Comparison of ENCODE assay signal across 10 cellular contexts in genomic region chr2:636151-636621, GRCh38. TPM values are rescaled to one million over a fixed set of nuclear protein-coding genes. Genes with fewer than 3 reads are reported as not detected.
DNase-seq lines count a peak whose midpoint lies in the region; ATAC-seq and TF ChIP-seq lines count a peak whose summit lies in the region.
"Had no signal": no experiment of that assay in that cellular context is flagged by ENCODE, and none has a peak within 500 bp of the region (broad histone marks: within the 10 kb centered on the region; RNA-seq: fewer than 3 reads in every experiment).

No MANE protein-coding gene starts in this region.

- no peak overlapping the region for H2BK15ac ChIP-seq in IMR-90 (ENCODE audit: low read depth, low read length)

- TF ChIP-seq CTCF in CD8-positive, alpha-beta T cell (IDR thresholded peaks at IDR 0.05) = no peak
- TF ChIP-seq CTCF in IMR-90 (conservative IDR thresholded peaks at IDR 0.05; ENCODE audit: low read depth, low read length) = no peak
- no peak for TF ChIP-seq CTCF in left ventricle myocardium inferior (IDR thresholded peaks at IDR 0.05; ENCODE audit: borderline replicate concordance)
- no peak for TF ChIP-seq CTCF in spleen (IDR thresholded peaks at IDR 0.05 in 8 of 11, conservative IDR thresholded peaks at IDR 0.05 in 3 of 11)
- TF ChIP-seq CTCF in GM23338 (conservative IDR thresholded peaks at IDR 0.05; ENCODE audit: low read depth in 2 of 2) = no peak

- no peaks in the 10 kb centered on the region for H3K27me3 ChIP-seq in CD8-positive, alpha-beta T cell (ENCODE audit: insufficient read depth, low read length)
- H3K27me3 ChIP-seq in IMR-90 (ENCODE audit: control insufficient read depth, insufficient read depth, low read length) = no peaks in the 10 kb centered on the region
- H3K27me3 ChIP-seq in left ventricle myocardium inferior (ENCODE audit: low read depth) = peaks cover 48% of the 10 kb centered on the region
- H3K27me3 ChIP-seq in spleen (replicated peaks in 1 of 7) = peaks cover 0 to 18% (median 9%) of the 10 kb centered on the region in 7 donors
- peaks cover 16% of the 10 kb centered on the region for H3K27me3 ChIP-seq in GM23338 (ENCODE audit: insufficient read depth)

- H3K27ac Mint-ChIP-seq in CD8-positive, alpha-beta T cell = no peak overlapping the region
- H3K27ac Mint-ChIP-seq in GM23338 = no peak overlapping the region

- H2AK5ac ChIP-seq in IMR-90 (ENCODE audit: low read depth, low read length) = no peak overlapping the region

- H3K36me3 ChIP-seq in CD8-positive, alpha-beta T cell (ENCODE audit: insufficient read depth, low read length) = no peaks in the 10 kb centered on the region
- H3K36me3 ChIP-seq in IMR-90 (ENCODE audit: control insufficient read depth, insufficient read depth, low read length) (no peaks in the 10 kb centered on the region), left ventricle myocardium inferior (no peaks in the 10 kb centered on the region), spleen (no peaks in the 10 kb centered on the region), GM23338 (ENCODE audit: insufficient read depth) (no peaks in the 10 kb centered on the region)

- no peaks in the 10 kb centered on the region for H3K9me3 Mint-ChIP-seq in CD8-positive, alpha-beta T cell
- H3K9me3 Mint-ChIP-seq in GM23338 = peaks cover 17% of the 10 kb centered on the region
- H3K9me3 Mint-ChIP-seq: activated naive CD8-positive, alpha-beta T cell treated with anti-CD3 and anti-CD28 coated beads, Interleukin-2, amount 10 ng/mL, durations not matched to agents 7 days and 5 days had no signal

- POLR2A ChIA-PET in CD8-positive, alpha-beta T cell (lab: Charles Lee) = no interaction called here
- POLR2A ChIA-PET in IMR-90 (lab: Charles Lee; ENCODE audit: unreplicated experiment) = no interaction called here

- H3F3A ChIP-seq in GM23338 (replicated peaks; ENCODE audit: low read depth) = no peaks in the 10 kb centered on the region

- no peaks in the 10 kb centered on the region for H3K4me1 ChIP-seq in CD8-positive, alpha-beta T cell (ENCODE audit: insufficient read depth, low read length)
- H3K4me1 ChIP-seq in IMR-90 (ENCODE audit: control insufficient read depth, insufficient read depth, low read length) (no peaks in the 10 kb centered on the region), left ventricle myocardium inferior (peaks cover 8% of the 10 kb centered on the region), spleen (peaks cover 0 to 12% (median 6%) of the 10 kb centered on the region in 6 donors), GM23338 (ENCODE audit: insufficient read depth) (no peaks in the 10 kb centered on the region)

- H3K9me1 ChIP-seq in IMR-90 (ENCODE audit: insufficient read depth, low read length) = no peaks in the 10 kb centered on the region

- no peak overlapping the region for H3K9ac ChIP-seq in IMR-90 (ENCODE audit: low read depth, low read length)

- H3K79me1 ChIP-seq in IMR-90 (ENCODE audit: low read depth in 1 of 2, low read length in 2 of 2) = no peaks in the 10 kb centered on the region

- no peak overlapping the region for H3K4ac ChIP-seq in IMR-90 (ENCODE audit: low read depth, low read length)

- H4K20me1 ChIP-seq in IMR-90 (ENCODE audit: insufficient read depth, low read length) = no peaks in the 10 kb centered on the region
- H4K20me1 ChIP-seq in GM23338 (replicated peaks; ENCODE audit: insufficient read depth) = no peaks in the 10 kb centered on the region

- H3K9me2 ChIP-seq in GM23338 (ENCODE audit: insufficient read depth) = no peaks in the 10 kb centered on the region

- no peak for DNase-seq in CD8-positive, alpha-beta T cell
- no peak for DNase-seq in IMR-90
- DNase-seq in left ventricle myocardium inferior = no peak
- peak; percentile 78 for DNase-seq in spleen
- DNase-seq in cerebellum (ENCODE audit: low spot score) = no peak
- DNase-seq in cortex of kidney (lab: John Stamatoyannopoulos, UW) = no peak
- DNase-seq in GM23338 (ENCODE audit: low spot score) = no peak
- DNase-seq in OCI-M1 (lab: John Stamatoyannopoulos, UW) = no peak
- DNase-seq: NCI-H2227 treated with DMSO at 0.1 percent for 48 hours had no signal

- no peak overlapping the region for H3K27ac ChIP-seq in CD8-positive, alpha-beta T cell (ENCODE audit: low read depth, low read length)
- no peak overlapping the region for H3K27ac ChIP-seq in IMR-90 (ENCODE audit: insufficient read depth, low read length)
- H3K27ac ChIP-seq in left ventricle myocardium inferior (replicated peaks) = no peak overlapping the region
- H3K27ac ChIP-seq in spleen = no peak overlapping the region
- H3K27ac ChIP-seq in GM23338 (ENCODE audit: low read depth) = no peak overlapping the region

- H2AFZ ChIP-seq in IMR-90 (replicated peaks; ENCODE audit: low read length, poor library complexity) (peak overlapping the region; percentile 43), GM23338 (no peak overlapping the region; the same call in 1 of the 2 replicates)

- H2BK20ac ChIP-seq in IMR-90 (ENCODE audit: low read depth, low read length) = no peak overlapping the region

- no peak overlapping the region for H2BK5ac ChIP-seq in IMR-90 (ENCODE audit: low read depth, low read length, poor library complexity, severe bottlenecking)

- H3K4me3 ChIP-seq in CD8-positive, alpha-beta T cell (ENCODE audit: low read depth, low read length) = peak overlapping the region; percentile 59
- H3K4me3 ChIP-seq in IMR-90 (ENCODE audit: insufficient read depth, low read depth, low read length) = no peak overlapping the region
- peak overlapping the region; percentile 63 for H3K4me3 ChIP-seq in left ventricle myocardium inferior
- H3K4me3 ChIP-seq in spleen = peak overlapping the region in 6 of 8 donors; percentile 23 to 47 (median 36)
- no peak overlapping the region for H3K4me3 ChIP-seq in GM23338

- no peak overlapping the region for H3K18ac ChIP-seq in IMR-90 (ENCODE audit: low read depth, low read length)

- dilution Hi-C loops in IMR-90 (cut with HindIII; ENCODE audit: low sequenced_read_pairs, unreplicated experiment) = no loop called here

- no peaks in the 10 kb centered on the region for H3K27me3 Mint-ChIP-seq in CD8-positive, alpha-beta T cell (ENCODE audit: low read depth)
- peaks cover 5% of the 10 kb centered on the region for H3K27me3 Mint-ChIP-seq in GM23338 (ENCODE audit: insufficient read depth, low read depth, poor library complexity)

- no peak overlapping the region for H4K8ac ChIP-seq in IMR-90 (ENCODE audit: low read depth in 2 of 2, low read length in 2 of 2)

- H3K4me3 Mint-ChIP-seq in CD8-positive, alpha-beta T cell = peak overlapping the region; percentile 82
- no peak overlapping the region for H3K4me3 Mint-ChIP-seq in GM23338

- no peak overlapping the region for H3K56ac ChIP-seq in IMR-90 (ENCODE audit: extremely low read depth, insufficient read depth, low read length)

- H2BK120ac ChIP-seq in IMR-90 (ENCODE audit: low read depth, low read length) = no peak overlapping the region

- 86% methylated on average over 26 of the region's 48 CpGs; no CpG with 5 or more reads in 1 of the 2 experiments for WGBS in IMR-90 (ENCODE audit: extremely low coverage in 2 of 2, insufficient read length in 1 of 2), 2 experiments
- 72 to 87% (median 84%) methylated on average over 31 to 48 of the region's 48 CpGs for WGBS in spleen, 5 donors

- no peak for TF ChIP-seq RAD21 in IMR-90 (IDR thresholded peaks at IDR 0.05; ENCODE audit: low read length)

- no peaks in the 10 kb centered on the region for H3K36me3 Mint-ChIP-seq in CD8-positive, alpha-beta T cell
- peaks cover 10% of the 10 kb centered on the region; the same call in 2 of the 3 replicates for H3K36me3 Mint-ChIP-seq in GM23338 (ENCODE audit: low read depth)
- H3K36me3 Mint-ChIP-seq: activated naive CD8-positive, alpha-beta T cell treated with anti-CD3 and anti-CD28 coated beads, Interleukin-2, amount 10 ng/mL, durations not matched to agents 7 days and 5 days had no signal

- in situ Hi-C loops in IMR-90 (cut with MboI; ENCODE audit: low sequenced_read_pairs) = no loop called here

- no peaks in the 10 kb centered on the region for H3K9me3 ChIP-seq in CD8-positive, alpha-beta T cell (ENCODE audit: low read length)
- no peaks in the 10 kb centered on the region for H3K9me3 ChIP-seq in IMR-90 (ENCODE audit: control insufficient read depth, insufficient read depth, low read length)
- H3K9me3 ChIP-seq in left ventricle myocardium inferior (replicated peaks) = peaks cover 12% of the 10 kb centered on the region
- H3K9me3 ChIP-seq in spleen = peaks cover 0 to 8% (median 0%) of the 10 kb centered on the region in 8 donors

- no peak overlapping the region for H4K91ac ChIP-seq in IMR-90 (ENCODE audit: insufficient read depth, low read depth, low read length)

- no peak overlapping the region for H2AK9ac ChIP-seq in IMR-90 (replicated peaks; ENCODE audit: low read depth, low read length, poor library complexity)

- no peak overlapping the region for H3K14ac ChIP-seq in IMR-90 (replicated peaks; ENCODE audit: low read depth, low read length)

- ATAC-seq in CD8-positive, alpha-beta T cell = no peak
- ATAC-seq in IMR-90 (ENCODE audit: low read depth) (no peak), GM23338 (no peak; the same call in 2 of the 3 replicates)

- no peak for TF ChIP-seq POLR2A in IMR-90 (IDR thresholded peaks at IDR 0.05; ENCODE audit: low read depth, low read length)
- TF ChIP-seq POLR2A in spleen (IDR thresholded peaks at IDR 0.05) = no peak

- intact Hi-C loops in CD8-positive, alpha-beta T cell (cut with DNase I, micrococcal nuclease) = loop anchor here (1.0 to 5.0 kb wide), 3 partner anchors 41 to 304 kb away; partner anchors contain the start of gene TMEM18 (in 1 of the 2)
- intact Hi-C loops in IMR-90 (cut with micrococcal nuclease) (no loop called here), left ventricle myocardium inferior (cut with micrococcal nuclease) (no loop called here), spleen (cut with DNase I; ENCODE audit: low total_unique reads) (no loop called here)

- BruUV-seq in IMR-90 (replicated peaks; lab: Mats Ljungman, UMichigan) = no TSS peak

- peaks cover 6% of the 10 kb centered on the region for H3K4me1 Mint-ChIP-seq in CD8-positive, alpha-beta T cell (ENCODE audit: low read depth)
- peaks cover 3% of the 10 kb centered on the region for H3K4me1 Mint-ChIP-seq in GM23338

- H4K5ac ChIP-seq in IMR-90 (ENCODE audit: low read depth, low read length) = no peak overlapping the region

- H3K4me2 ChIP-seq in IMR-90 (ENCODE audit: low read depth, low read length) = no peak overlapping the region
- H3K4me2 ChIP-seq in GM23338 = no peak overlapping the region

- no peaks in the 10 kb centered on the region for H3K79me2 ChIP-seq in GM23338 (replicated peaks; ENCODE audit: insufficient read depth)

- CTCF ChIA-PET in CD8-positive, alpha-beta T cell (lab: Charles Lee) = interaction anchor here (0.5 to 3.7 kb wide), 32 partner anchors 12 to 620 kb away, joined by 3 to 33 read pairs (median 4); partner anchors contain the start of gene ALKAL2
- CTCF ChIA-PET in IMR-90 (lab: Yijun Ruan, JAX) = interaction anchor here (1.5 kb wide), 1 partner anchor 31 kb away, joined by 3 read pairs; no protein-coding TSS in a partner anchor

- no peak overlapping the region for H3K23ac ChIP-seq in IMR-90 (ENCODE audit: low read depth, low read length)

RNA-seq across cellular contexts. Expression of gene TMEM18, which starts 41.0 kb away (rescaled TPM):
- 10 to 100 TPM; 30.7 to 33.6 TPM for total RNA-seq in CD8-positive, alpha-beta T cell
- total RNA-seq in IMR-90 (2012; rRNA removed) (15.2 and 21.9 TPM in 2 replicates), left ventricle myocardium inferior (10.4 TPM), spleen (10 to 100 TPM; 20.0 to 28.5 (median 22.2) TPM), cerebellum (24.9 TPM)
- polyA plus RNA-seq in IMR-90 (2012; rRNA removed) (25.3 and 30.2 TPM in 2 replicates), spleen (10 to 100 TPM; 20.2 to 29.3 (median 23.0) TPM), GM23338 (2016; fragmentation: Nextera tagmentation; extraction: Ambion mirVana) (39.5 and 41.9 TPM in 2 replicates)
- 11.8 and 21.2 TPM in 2 replicates for polyA plus RNA-seq in IMR-90 (2012; cell fraction: cytosol; rRNA removed)
- 32.2 and 46.9 TPM in 2 replicates for polyA plus RNA-seq in IMR-90 (2012; cell fraction: nucleus; rRNA removed; ENCODE audit: low replicate concordance)
- 15.0 and 18.4 TPM in 2 replicates for total RNA-seq in GM23338 (2014; rRNA removed; shearing (Covaris generic))

Comparison
In these comparisons a context has a peak if more than half of its experiments do, and no peak if none do; other contexts are left out.
1. H3K4me3 ChIP-seq: peak in CD8-positive, alpha-beta T cell (single experiment), left ventricle myocardium inferior (single experiment) and spleen (6 of 8); none in IMR-90 (single experiment) and GM23338 (single experiment).
2. intact Hi-C loops: an anchor here in CD8-positive, alpha-beta T cell (1.0 to 5.0 kb wide); none called in IMR-90, left ventricle myocardium inferior and spleen.